Comparison of ENCODE assay signal across 15 cellular contexts in the genomic region with DNA sequence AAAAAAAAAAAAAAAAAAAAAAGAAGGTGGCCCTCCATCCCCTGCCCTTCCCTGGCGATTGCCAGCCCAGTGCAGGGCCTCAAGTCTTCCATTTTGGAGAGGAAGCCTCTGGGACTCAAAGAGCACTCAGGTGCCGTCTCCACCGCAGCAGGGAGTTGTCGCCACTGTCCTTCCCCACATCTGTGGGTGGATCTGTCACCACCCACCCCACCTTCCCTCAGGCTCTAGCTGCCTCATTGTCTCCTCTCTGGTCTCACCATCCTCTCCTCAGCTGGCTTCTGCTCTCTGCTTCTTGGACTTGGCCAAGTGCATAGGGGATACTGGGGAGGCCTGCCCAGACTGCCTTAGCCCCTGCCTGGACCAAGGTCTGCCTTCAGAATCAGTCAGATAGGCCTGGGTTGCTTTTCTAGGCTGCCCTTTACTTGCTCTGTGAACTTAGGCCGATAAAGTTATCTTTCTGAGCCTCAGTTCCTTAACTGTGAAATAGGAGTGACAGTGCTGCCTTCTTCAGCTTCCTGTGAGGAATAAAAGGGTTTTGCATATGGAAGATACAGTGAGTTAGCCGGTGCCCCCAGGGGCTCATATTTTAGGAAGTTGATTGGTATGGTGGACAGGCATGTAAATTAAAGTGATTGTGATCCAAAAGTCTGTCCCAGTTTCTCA. TPM values are rescaled to one million over a fixed set of nuclear protein-coding genes. Genes with fewer than 3 reads are reported as not detected.
DNase-seq lines count a peak whose midpoint lies in the region; ATAC-seq and TF ChIP-seq lines count a peak whose summit lies in the region.
"Had no signal": no experiment of that assay in that cellular context is flagged by ENCODE, and none has a peak within 500 bp of the region (broad histone marks: within the 10 kb centered on the region; RNA-seq: fewer than 3 reads in every experiment).

No MANE protein-coding gene starts in this region.

- peaks cover 92% of the 10 kb centered on the region for H3K79me2 ChIP-seq in DOHH2 (ENCODE audit: control insufficient read depth, low read length)

- H3K9me2 ChIP-seq in DOHH2 (replicated peaks; ENCODE audit: control insufficient read depth, low read length): no peaks in the 10 kb centered on the region
- H3K9me2 ChIP-seq: SK-N-SH had no signal

- H3K36me3 ChIP-seq in BLaER1 treated with 17β-estradiol and CSF1 and Interleukin-3, amounts not matched to agents 10 nM and 100 nM: peaks cover 0 to 69% (median 57%) of the 10 kb centered on the region in 11 experiments; a peak in 21 of 22 replicates
- H3K36me3 ChIP-seq in DOHH2 (ENCODE audit: control insufficient read depth, low read length) (peaks cover 68% of the 10 kb centered on the region), iPS-20b (ENCODE audit: insufficient read depth, low read depth, low read length) (peaks cover 28% of the 10 kb centered on the region)

- peaks cover 38 to 58% (median 48%) of the 10 kb centered on the region in 10 experiments for H3K4me1 ChIP-seq in BLaER1 treated with 17β-estradiol and CSF1 and Interleukin-3, amounts not matched to agents 10 nM and 100 nM
- H3K4me1 ChIP-seq in DOHH2 (ENCODE audit: control insufficient read depth, low read length) (peaks cover 43% of the 10 kb centered on the region), iPS-20b (ENCODE audit: insufficient read depth, low read length) (peaks cover 21% of the 10 kb centered on the region)

- H3F3A ChIP-seq in DOHH2 (ENCODE audit: control insufficient read depth, insufficient read depth): peaks cover 11% of the 10 kb centered on the region

- H3K27ac ChIP-seq in BLaER1 treated with 17β-estradiol and CSF1 and Interleukin-3, amounts not matched to agents 10 nM and 100 nM: peak overlapping the region in 4 of 11 experiments; percentile 3 to 15 (median 8); a peak in 2 of 22 replicates
- H3K27ac ChIP-seq in DOHH2 (ENCODE audit: low read depth, low read length) (no peak overlapping the region), RWPE1 (peak overlapping the region; percentile 90), iPS-20b (ENCODE audit: low read length) (no peak overlapping the region)

- intact Hi-C loops in Right ventricle myocardium superior (cut with DNase I): no loop called here

- DNase-seq in RWPE1 (ENCODE audit: low spot score) (no peak), hepatic stellate cell (ENCODE audit: low spot score) (no peak), Right ventricle myocardium superior (no peak)
- DNase-seq: activated CD8-positive, alpha-beta memory T cell treated with anti-CD3 and anti-CD28 coated beads for 24 hours; activated naive CD4-positive, alpha-beta T cell treated with anti-CD3 and anti-CD28 coated beads for 36 hours; C1 segment of cervical spinal cord; endodermal cell; NCI-H1694; NCI-H345; SK-N-SH had no signal

- H3K9me3 ChIP-seq in BLaER1 treated with 17β-estradiol and CSF1 and Interleukin-3, amounts not matched to agents 10 nM and 100 nM (replicated peaks in 1 of 11): no peaks in the 10 kb centered on the region
- H3K9me3 ChIP-seq in DOHH2 (ENCODE audit: control insufficient read depth, insufficient read depth, low read length) (no peaks in the 10 kb centered on the region), iPS-20b (ENCODE audit: insufficient read depth, low read depth, low read length) (no peaks in the 10 kb centered on the region)
- H3K9me3 ChIP-seq: SK-N-SH had no signal

- TF ChIP-seq CTCF in DOHH2 (IDR thresholded peaks at IDR 0.05; ENCODE audit: low read depth, low read length, poor library complexity, severe bottlenecking) (no peak), RWPE1 (conservative IDR thresholded peaks at IDR 0.05; ENCODE audit: low read depth) (no peak)

- peaks cover 12 to 97% (median 93%) of the 10 kb centered on the region in 11 experiments; a peak in 21 of 22 replicates for H4K20me1 ChIP-seq in BLaER1 treated with 17β-estradiol and CSF1 and Interleukin-3, amounts not matched to agents 10 nM and 100 nM
- H4K20me1 ChIP-seq in DOHH2 (ENCODE audit: control insufficient read depth, insufficient read depth, low read depth, low read length): peaks cover 14% of the 10 kb centered on the region; the same call in 1 of the 2 replicates

- peak overlapping the region; percentile 2 to 96 (median 69); a peak in 18 of 22 replicates for H3K4me2 ChIP-seq in BLaER1 treated with 17β-estradiol and CSF1 and Interleukin-3, amounts not matched to agents 10 nM and 100 nM
- peak overlapping the region; percentile 38 for H3K4me2 ChIP-seq in DOHH2 (ENCODE audit: low read length)
- H3K4me2 ChIP-seq: SK-N-SH had no signal

- CTCF ChIA-PET in RWPE1 (lab: Yijun Ruan, JAX): no interaction called here

- ATAC-seq in GM21423 (IDR thresholded peaks at IDR 0.05; ENCODE audit: unreplicated experiment) (no peak), Right ventricle myocardium superior (ENCODE audit: poor library complexity) (no peak)
- ATAC-seq: left lobe of liver had no signal

- peak overlapping the region in 7 of 11 experiments; percentile 1 to 53 (median 27); a peak in 9 of 22 replicates for H3K9ac ChIP-seq in BLaER1 treated with 17β-estradiol and CSF1 and Interleukin-3, amounts not matched to agents 10 nM and 100 nM
- H3K9ac ChIP-seq in iPS-20b (ENCODE audit: low read depth, low read length): peak overlapping the region; percentile 27; the same call in 1 of the 2 replicates
- H3K9ac ChIP-seq: SK-N-SH had no signal

- no peaks in the 10 kb centered on the region for H3K27me3 ChIP-seq in BLaER1 treated with 17β-estradiol and CSF1 and Interleukin-3, amounts not matched to agents 10 nM and 100 nM
- H3K27me3 ChIP-seq in DOHH2 (ENCODE audit: control insufficient read depth, low read length): no peaks in the 10 kb centered on the region
- no peaks in the 10 kb centered on the region for H3K27me3 ChIP-seq in iPS-20b (ENCODE audit: insufficient read depth, low read length)

- no peak overlapping the region for H3K4me3 ChIP-seq in BLaER1 treated with 17β-estradiol and CSF1 and Interleukin-3, amounts not matched to agents 10 nM and 100 nM
- H3K4me3 ChIP-seq in DOHH2 (ENCODE audit: low read length) (peak overlapping the region; percentile 9; the same call in 1 of the 2 replicates), iPS-20b (ENCODE audit: low read length) (0 out of 2 replicates have a peak overlapping the region, but pooled peaks have one; percentile 9)

- POLR2A ChIA-PET in RWPE1 (lab: Yijun Ruan, JAX; ENCODE audit: low non-redundant PET): no interaction called here

RNA-seq across cellular contexts. Expression of gene RCC1, which starts 15.8 kb away (rescaled TPM):
- 8.1 TPM for total RNA-seq in Right ventricle myocardium superior

RNA-seq across cellular contexts. Expression of gene TRNAU1AP, which starts 31.3 kb away (rescaled TPM):
- 11.7 TPM for total RNA-seq in Right ventricle myocardium superior

Comparison
In these comparisons a context has a peak if more than half of its experiments do, and no peak if none do; other contexts are left out.
1. H3K4me3 ChIP-seq: peak in DOHH2 (single experiment) and iPS-20b (single experiment); none in BLaER1 treated with 17β-estradiol and CSF1 and Interleukin-3, amounts not matched to agents 10 nM and 100 nM (0 of 10).